In the genomic region with DNA sequence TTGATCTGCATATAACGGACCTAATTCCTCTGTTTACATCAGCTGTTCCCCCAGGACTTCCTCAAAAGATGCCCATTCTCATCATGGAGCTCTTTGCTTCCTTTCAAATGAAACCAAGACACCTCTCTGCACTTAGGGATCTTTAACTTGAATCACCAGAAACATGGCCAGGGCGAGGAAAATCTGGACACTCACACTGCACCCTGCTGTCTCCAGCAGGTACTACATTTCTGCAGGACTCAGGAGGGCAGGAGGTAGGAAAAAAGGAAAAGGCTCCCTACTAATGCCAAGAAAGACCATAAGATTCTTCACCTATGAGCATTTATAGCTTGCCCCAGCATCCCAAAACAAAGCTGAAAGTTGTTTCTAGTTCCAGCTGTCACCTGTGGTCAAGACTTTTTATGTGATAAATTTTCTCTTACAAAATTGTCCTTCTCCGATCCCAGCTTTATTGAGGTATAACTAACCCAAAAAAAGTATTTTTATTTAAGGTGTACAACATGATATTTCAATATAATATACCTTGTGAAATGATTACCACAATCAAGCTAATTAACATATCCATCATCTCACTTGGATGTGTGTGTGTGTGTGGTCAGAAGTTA, we compare ENCODE assay signal across 9 cellular contexts.
DNase-seq lines count a peak whose midpoint lies in the region; ATAC-seq and TF ChIP-seq lines count a peak whose summit lies in the region.
"Had no signal": no experiment of that assay in that cellular context is flagged by ENCODE, and none has a peak within 500 bp of the region (broad histone marks: within the 10 kb centered on the region; RNA-seq: fewer than 3 reads in every experiment).

No MANE protein-coding gene starts in this region.

- H3K4me1 Mint-ChIP-seq in Calu3 (ENCODE audit: low read depth, unreplicated experiment) (no peaks in the 10 kb centered on the region), H9 (peaks cover 18 to 23% of the 10 kb centered on the region in 2 experiments)

- no peak overlapping the region for H3K4me3 ChIP-seq in upper lobe of right lung
- H3K4me3 ChIP-seq: SK-N-MC had no signal

- no peak overlapping the region for H2BK120ac ChIP-seq in H9 (ENCODE audit: low read depth, low read length, poor library complexity, severe bottlenecking)

- intact Hi-C loops in Calu3 (cut with micrococcal nuclease; ENCODE audit: unreplicated experiment) (loop anchor here (5.0 kb wide), 2 partner anchors 46 to 486 kb away; no protein-coding TSS in a partner anchor), upper lobe of right lung (cut with DNase I) (loop anchor here (10.0 kb wide), 1 partner anchor 489 kb away; no protein-coding TSS in a partner anchor)

- no peak overlapping the region for H3K4ac ChIP-seq in H9 (ENCODE audit: low read depth, low read length)

- H2BK20ac ChIP-seq in H9 (ENCODE audit: low read depth, low read length, poor library complexity, severe bottlenecking): no peak overlapping the region

- no peak overlapping the region for H4K91ac ChIP-seq in H9 (ENCODE audit: insufficient read length, low read depth, low read length)

- no peaks in the 10 kb centered on the region for H3K36me3 ChIP-seq in upper lobe of right lung

- H4K5ac ChIP-seq in H9 (ENCODE audit: insufficient read length, low read depth, low read length): no peak overlapping the region

- no peaks in the 10 kb centered on the region for H3K23me2 ChIP-seq in H9 (ENCODE audit: insufficient read length, low read depth, low read length, poor library complexity, severe bottlenecking)

- no peaks in the 10 kb centered on the region for H3K27me3 ChIP-seq in H9 (ENCODE audit: insufficient read depth, low read length)
- no peaks in the 10 kb centered on the region for H3K27me3 ChIP-seq in upper lobe of right lung

- H2BK5ac ChIP-seq in H9 (ENCODE audit: insufficient read length, low read length): no peak overlapping the region

- no peaks in the 10 kb centered on the region for H3K9me3 ChIP-seq in H9 (ENCODE audit: control insufficient read depth, low read depth, low read length)
- no peaks in the 10 kb centered on the region for H3K9me3 ChIP-seq in upper lobe of right lung

- no peak overlapping the region for H3K56ac ChIP-seq in H9 (ENCODE audit: insufficient read length, low read depth, low read length)

- H4K20me1 ChIP-seq in H9 (ENCODE audit: control insufficient read depth, insufficient read depth, insufficient read length): no peaks in the 10 kb centered on the region

- H3K36me3 Mint-ChIP-seq in Calu3 (ENCODE audit: insufficient read depth, unreplicated experiment) (no peaks in the 10 kb centered on the region), H9 (ENCODE audit: insufficient read depth in 1 of 3, low read depth in 3 of 3) (no peaks in the 10 kb centered on the region)

- H4K8ac ChIP-seq in H9 (replicated peaks; ENCODE audit: insufficient read length, low read depth, low read length): no peak overlapping the region

- H3K79me2 ChIP-seq in H9 (ENCODE audit: insufficient read depth, low read length): no peaks in the 10 kb centered on the region

- no peak overlapping the region for H2AFZ ChIP-seq in H9 (ENCODE audit: low read length)

- H3K14ac ChIP-seq in H9 (ENCODE audit: insufficient read depth, low read length): no peak overlapping the region

- H3K9me3 Mint-ChIP-seq in Calu3 (ENCODE audit: low read depth, unreplicated experiment) (no peaks in the 10 kb centered on the region), H9 (no peaks in the 10 kb centered on the region)

- ATAC-seq in upper lobe of right lung (peak; percentile 93), HG02884 (IDR thresholded peaks at IDR 0.05; ENCODE audit: unreplicated experiment) (no peak), HG02610 (IDR thresholded peaks at IDR 0.05; ENCODE audit: unreplicated experiment) (no peak)

- H3T11ph ChIP-seq in H9 (ENCODE audit: low read length): no peak overlapping the region

- no peaks in the 10 kb centered on the region for H3K79me1 ChIP-seq in H9 (ENCODE audit: insufficient read depth, low read depth, low read length, poor library complexity, severe bottlenecking)

- no TSS peak for BruUV-seq in Calu3 (replicated peaks; lab: Mats Ljungman, UMichigan)

- no CpG with 5 or more reads among the region's 3 CpGs for WGBS in H9 (ENCODE audit: extremely low coverage, insufficient read length, low lambda C conversion rate)

- H3K4me2 ChIP-seq in H9 (ENCODE audit: insufficient read depth, insufficient read length, low read length): no peak overlapping the region

- CTCF ChIA-PET in Calu3 (lab: Charles Lee): interaction anchor here (1.0 kb wide), 1 partner anchor 19 kb away, joined by 3 read pairs; no protein-coding TSS in a partner anchor

- no peak overlapping the region for H2BK12ac ChIP-seq in H9 (ENCODE audit: insufficient read length, low read depth, low read length)

- H2BK15ac ChIP-seq in H9 (ENCODE audit: low read depth, low read length): no peak overlapping the region

- peak; percentile 80 for TF ChIP-seq CTCF in Calu3 (IDR thresholded peaks at IDR 0.05; ENCODE audit: unreplicated experiment)
- TF ChIP-seq CTCF in H9 (conservative IDR thresholded peaks at IDR 0.05): peak; percentile 79
- TF ChIP-seq CTCF in upper lobe of right lung (IDR thresholded peaks at IDR 0.05): peak; percentile 81

- H3K27ac ChIP-seq in H9 (ENCODE audit: insufficient read length, low read depth, low read length) (no peak overlapping the region), upper lobe of right lung (no peak overlapping the region)
- H3K27ac ChIP-seq: SK-N-MC had no signal

- H3K27ac Mint-ChIP-seq in Calu3 (ENCODE audit: unreplicated experiment) (no peak overlapping the region), H9 (no peak overlapping the region)

- no peak overlapping the region for H3K23ac ChIP-seq in H9 (ENCODE audit: insufficient read length, low read depth, low read length)

- H3K18ac ChIP-seq in H9 (ENCODE audit: insufficient read length, low read depth, low read length): no peak overlapping the region

- H2AK5ac ChIP-seq in H9 (ENCODE audit: insufficient read length, low read length): no peak overlapping the region

- no peaks in the 10 kb centered on the region for H3K4me1 ChIP-seq in H9 (ENCODE audit: insufficient read depth, low read length)
- H3K4me1 ChIP-seq in upper lobe of right lung: no peaks in the 10 kb centered on the region

- no peak overlapping the region for H3K4me3 Mint-ChIP-seq in Calu3 (ENCODE audit: low read depth, unreplicated experiment)
- no peak overlapping the region for H3K4me3 Mint-ChIP-seq in H9

- DNase-seq in Calu3: peak; percentile 69
- DNase-seq in H9: peak; percentile 56
- peak; percentile 44 for DNase-seq in SK-N-DZ (ENCODE audit: low spot score)
- peak; percentile 58 for DNase-seq in ecto neural progenitor cell (ENCODE audit: low spot score)
- peak; percentile 55 to 67 for DNase-seq in lung microvascular endothelial cell (ENCODE audit: low read depth in 2 of 2)
- no peak for DNase-seq in upper lobe of right lung

- no peak overlapping the region for H3K9ac ChIP-seq in H9 (ENCODE audit: extremely low read depth, insufficient read length, low read length)

- H3K27me3 Mint-ChIP-seq in Calu3 (ENCODE audit: unreplicated experiment): no peaks in the 10 kb centered on the region
- no peaks in the 10 kb centered on the region for H3K27me3 Mint-ChIP-seq in H9 (ENCODE audit: low read depth)
